ENCODE assay signal across 11 cellular contexts in the genomic region with DNA sequence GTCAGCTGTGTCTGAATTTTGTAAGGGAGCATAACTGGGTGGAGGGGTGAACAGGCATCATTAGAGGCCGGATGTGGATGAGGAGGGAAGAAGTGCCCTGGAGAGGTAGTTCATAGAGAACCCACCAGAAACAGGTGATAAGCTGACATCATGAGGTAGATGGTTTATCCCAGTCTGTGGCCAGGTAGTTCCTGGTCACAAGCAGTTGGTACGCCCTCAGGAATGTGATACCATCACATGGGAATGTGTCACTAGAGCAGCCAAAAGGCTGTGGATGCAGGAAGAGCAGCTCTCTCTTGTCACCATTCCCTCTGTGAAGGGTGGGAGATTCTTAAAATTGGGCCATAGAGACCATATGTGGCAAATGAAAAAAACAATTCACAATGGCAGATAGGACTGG. TPM values are rescaled to one million over a fixed set of nuclear protein-coding genes. Genes with fewer than 3 reads are reported as not detected.
A peak's percentile ranks its signal among the peaks of the same experiment; 100 is the strongest.
DNase-seq lines count a peak whose midpoint lies in the region; ATAC-seq and TF ChIP-seq lines count a peak whose summit lies in the region.
"Had no signal": no experiment of that assay in that cellular context is flagged by ENCODE, and none has a peak within 500 bp of the region (broad histone marks: within the 10 kb centered on the region; RNA-seq: fewer than 3 reads in every experiment).

No MANE protein-coding gene starts in this region.

- no peaks in the 10 kb centered on the region for H3K27me3 Mint-ChIP-seq in activated naive CD4-positive, alpha-beta T cell treated with anti-CD3 and anti-CD28 coated beads, Interleukin-2, amount 10 ng/mL, durations not matched to agents 7 days and 5 days
- H3K27me3 Mint-ChIP-seq in activated CD8-positive, alpha-beta T cell treated with anti-CD3 and anti-CD28 coated beads for 36 hours: no peaks in the 10 kb centered on the region
- no peaks in the 10 kb centered on the region for H3K27me3 Mint-ChIP-seq in immature natural killer cell (ENCODE audit: low read depth in 3 of 3)

- no peak for DNase-seq in activated naive CD4-positive, alpha-beta T cell treated with anti-CD3 and anti-CD28 coated beads, Interleukin-2, amount 10 ng/mL, durations not matched to agents 7 days and 5 days
- no peak for DNase-seq in activated naive CD4-positive, alpha-beta T cell treated with anti-CD3 and anti-CD28 coated beads, Interleukin-2, amount 50 U/mL, for 16 hours
- no peak for DNase-seq in activated CD8-positive, alpha-beta T cell treated with anti-CD3 and anti-CD28 coated beads for 36 hours
- DNase-seq in immature natural killer cell (no peak), stomach (no peak), iPS-NIHi7 (ENCODE audit: extremely low spot score) (no peak), hepatic stellate cell (ENCODE audit: low spot score) (no peak), globus pallidus (ENCODE audit: low spot score) (no peak)
- DNase-seq: amygdala, erythroblast had no signal

- peaks cover 90% of the 10 kb centered on the region for H3K4me1 Mint-ChIP-seq in activated naive CD4-positive, alpha-beta T cell treated with anti-CD3 and anti-CD28 coated beads, Interleukin-2, amount 10 ng/mL, durations not matched to agents 7 days and 5 days
- peaks cover 77% of the 10 kb centered on the region for H3K4me1 Mint-ChIP-seq in activated CD8-positive, alpha-beta T cell treated with anti-CD3 and anti-CD28 coated beads for 36 hours (ENCODE audit: low read depth)
- H3K4me1 Mint-ChIP-seq in immature natural killer cell: peaks cover 97 to 99% of the 10 kb centered on the region in 2 donors

- no peak overlapping the region for H3K4me3 ChIP-seq in stomach

- 87 to 92% (median 91%) methylated on average over 2 of the region's 2 CpGs for whole genome bisulfite sequencing in stomach, 5 donors

- ATAC-seq in activated CD8-positive, alpha-beta T cell treated with anti-CD3 and anti-CD28 coated beads for 36 hours: no peak

- H3K27ac Mint-ChIP-seq in activated naive CD4-positive, alpha-beta T cell treated with anti-CD3 and anti-CD28 coated beads, Interleukin-2, amount 10 ng/mL, durations not matched to agents 7 days and 5 days: peak overlapping the region; percentile 80
- peak overlapping the region; percentile 89 for H3K27ac Mint-ChIP-seq in activated CD8-positive, alpha-beta T cell treated with anti-CD3 and anti-CD28 coated beads for 36 hours
- H3K27ac Mint-ChIP-seq in immature natural killer cell: peak overlapping the region; percentile 76 to 92 (median 88)

- H3K36me3 Mint-ChIP-seq in activated naive CD4-positive, alpha-beta T cell treated with anti-CD3 and anti-CD28 coated beads, Interleukin-2, amount 10 ng/mL, durations not matched to agents 7 days and 5 days: peaks cover 55% of the 10 kb centered on the region
- peaks cover 56% of the 10 kb centered on the region for H3K36me3 Mint-ChIP-seq in activated CD8-positive, alpha-beta T cell treated with anti-CD3 and anti-CD28 coated beads for 36 hours (ENCODE audit: low read depth)
- peaks cover 0 to 6% (median 4%) of the 10 kb centered on the region in 3 donors for H3K36me3 Mint-ChIP-seq in immature natural killer cell

- CTCF ChIA-PET in activated naive CD4-positive, alpha-beta T cell treated with anti-CD3 and anti-CD28 coated beads, Interleukin-2, amount 10 ng/mL, durations not matched to agents 7 days and 5 days (lab: Charles Lee): no interaction called here
- CTCF ChIA-PET in activated CD8-positive, alpha-beta T cell treated with anti-CD3 and anti-CD28 coated beads for 36 hours (lab: Charles Lee): interaction anchor here (4.5 kb wide), 1 partner anchor 15 kb away, joined by 25 read pairs; no protein-coding TSS in a partner anchor

- TF ChIP-seq EP300 in stomach (IDR thresholded peaks at IDR 0.05): no peak

- no peaks in the 10 kb centered on the region for H3K9me3 ChIP-seq in stomach

- no peaks in the 10 kb centered on the region for H3K27me3 ChIP-seq in stomach

- no peaks in the 10 kb centered on the region for H3K9me3 Mint-ChIP-seq in activated naive CD4-positive, alpha-beta T cell treated with anti-CD3 and anti-CD28 coated beads, Interleukin-2, amount 10 ng/mL, durations not matched to agents 7 days and 5 days
- no peaks in the 10 kb centered on the region for H3K9me3 Mint-ChIP-seq in activated CD8-positive, alpha-beta T cell treated with anti-CD3 and anti-CD28 coated beads for 36 hours
- no peaks in the 10 kb centered on the region for H3K9me3 Mint-ChIP-seq in immature natural killer cell

- no peak for TF ChIP-seq CTCF in activated CD8-positive, alpha-beta T cell treated with anti-CD3 and anti-CD28 coated beads for 36 hours (IDR thresholded peaks at IDR 0.05)
- TF ChIP-seq CTCF in stomach (IDR thresholded peaks at IDR 0.05): no peak

- no peaks in the 10 kb centered on the region for H3K36me3 ChIP-seq in stomach

- peak overlapping the region in 4 of 5 donors; percentile 40 to 70 (median 60) for H3K27ac ChIP-seq in stomach
- H3K27ac ChIP-seq: VCaP had no signal

- H3K4me3 Mint-ChIP-seq in activated naive CD4-positive, alpha-beta T cell treated with anti-CD3 and anti-CD28 coated beads, Interleukin-2, amount 10 ng/mL, durations not matched to agents 7 days and 5 days: no peak overlapping the region
- peak overlapping the region; percentile 15 for H3K4me3 Mint-ChIP-seq in activated CD8-positive, alpha-beta T cell treated with anti-CD3 and anti-CD28 coated beads for 36 hours
- H3K4me3 Mint-ChIP-seq in immature natural killer cell: peak overlapping the region; percentile 70 to 87 (median 77)

- peaks cover 14 to 89% (median 47%) of the 10 kb centered on the region in 4 donors for H3K4me1 ChIP-seq in stomach

- POLR2A ChIA-PET in activated CD8-positive, alpha-beta T cell treated with anti-CD3 and anti-CD28 coated beads for 36 hours (lab: Charles Lee): interaction anchor here (1.2 to 2.6 kb wide), 4 partner anchors 9 to 17 kb away, joined by 3 to 15 read pairs (median 5); no protein-coding TSS in a partner anchor

- intact Hi-C loops in activated CD8-positive, alpha-beta T cell treated with anti-CD3 and anti-CD28 coated beads for 36 hours (cut with micrococcal nuclease): no loop called here
- intact Hi-C loops in stomach (cut with DNase I; ENCODE audit: low total_unique reads): no loop called here

- TF ChIP-seq POLR2A in stomach (IDR thresholded peaks at IDR 0.05): no peak

RNA-seq across cellular contexts. Expression of a gene that starts 21.9 kb away (rescaled TPM):
- 100 to 1,000 TPM; 426 to 435 TPM for total RNA-seq in activated CD8-positive, alpha-beta T cell treated with anti-CD3 and anti-CD28 coated beads for 36 hours
- 1,000 to 10,000 TPM; 1,039 to 1,577 (median 1,568) TPM for polyA plus RNA-seq in immature natural killer cell
- 10 to 100 TPM; 60.3 to 90.2 (median 82.1) TPM for total RNA-seq in stomach
- polyA plus RNA-seq in stomach: 10 to 100 TPM; 50.0 to 86.9 (median 60.0) TPM

Comparison
In these comparisons a context has a peak if more than half of its experiments do, and no peak if none do; other contexts are left out.
1. RNA of a gene that starts 21.9 kb away (total RNA-seq): 426 to 435 TPM in activated CD8-positive, alpha-beta T cell treated with anti-CD3 and anti-CD28 coated beads for 36 hours; 60.3 to 90.2 TPM in stomach; every median in the first group is over 4 times any median in the second.
2. Peak in every context shown above with its lines, with median percentiles within 50 percentile points of each other: H3K27ac Mint-ChIP-seq.